ENCODE assay signal across 18 cellular contexts in the genomic region with DNA sequence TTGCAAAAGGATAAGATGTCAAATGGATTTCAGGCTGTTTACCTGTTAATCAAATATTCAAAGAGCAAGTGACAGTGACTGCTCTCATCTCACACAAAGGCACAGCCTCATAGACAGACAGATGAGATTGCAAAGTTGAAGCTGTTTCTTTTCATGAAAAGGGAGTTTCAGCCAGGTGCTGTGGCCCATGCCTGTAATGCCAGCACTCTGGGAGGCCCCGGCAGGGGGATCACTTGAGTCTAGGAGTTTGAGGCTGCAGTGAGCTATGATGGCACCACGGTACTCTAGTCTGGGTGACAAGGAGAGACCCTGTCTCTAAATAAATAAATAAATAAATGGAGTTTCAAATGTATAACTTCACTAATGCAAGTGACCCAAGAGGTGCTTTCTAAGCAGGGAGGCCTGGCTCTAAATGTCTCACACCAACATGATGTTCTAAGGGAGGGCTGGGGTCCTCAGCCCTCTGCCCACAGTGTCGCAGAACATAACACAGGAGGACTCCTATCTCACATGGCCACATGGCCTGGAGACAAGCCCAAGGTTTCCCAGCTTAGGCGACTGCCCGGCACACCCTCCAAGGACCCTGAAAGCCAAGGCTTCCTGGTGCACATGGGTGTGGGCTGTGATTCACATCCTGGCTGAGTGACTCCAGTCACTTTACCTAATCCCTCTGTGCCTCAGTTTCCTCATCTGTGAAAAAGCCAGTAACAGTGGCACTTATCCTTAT. TPM values are rescaled to one million over a fixed set of nuclear protein-coding genes. Genes with fewer than 3 reads are reported as not detected.
A peak's percentile ranks its signal among the peaks of the same experiment; 100 is the strongest.
DNase-seq lines count a peak whose midpoint lies in the region; ATAC-seq, FAIRE-seq and TF ChIP-seq lines count a peak whose summit lies in the region.
"Had no signal": no experiment of that assay in that cellular context is flagged by ENCODE, and none has a peak within 500 bp of the region (broad histone marks: within the 10 kb centered on the region; RNA-seq: fewer than 3 reads in every experiment).

No MANE protein-coding gene starts in this region.

- 0 out of 2 replicates have a peak, but pooled peaks cover 2% of the 10 kb centered on the region for H4K20me1 ChIP-seq in HepG2 (ENCODE audit: insufficient read depth, low read length)

- in situ Hi-C loops in HepG2 (cut with HindIII; ENCODE audit: extremely low pct_ligation_motif_present, low pct_unique_long_range_greater_than_20kb) (no loop called here), brain microvascular endothelial cell (cut with HindIII; ENCODE audit: low pct_ligation_motif_present, low sequenced_read_pairs) (no loop called here)

- TF ChIP-seq CTCF in HepG2 (CRISPR knock-in tag; IDR thresholded peaks at IDR 0.05) (no peak), brain microvascular endothelial cell (IDR thresholded peaks at IDR 0.05; ENCODE audit: low read depth, low read length, missing control alignments) (no peak)

- no peak overlapping the region for H3K4me2 ChIP-seq in HepG2 (ENCODE audit: low read depth, low read length)

- TF ChIP-seq POLR2A in HepG2 (IDR thresholded peaks at IDR 0.05; ENCODE audit: insufficient read depth in 1 of 2, low read depth in 2 of 2, low read length in 2 of 2): no peak

- TF ChIP-seq EP300 in HepG2 (IDR thresholded peaks at IDR 0.05; ENCODE audit: low read depth in 2 of 2, low read length in 2 of 2) (no peak), HepG2 (CRISPR knock-in tag; IDR thresholded peaks at IDR 0.05; ENCODE audit: borderline replicate concordance) (no peak)

- no peaks in the 10 kb centered on the region for H3K79me2 ChIP-seq in HepG2 (ENCODE audit: insufficient read depth, low read length)

- DNase-seq in NCI-H1694 treated with DMSO at 0.1 percent for 48 hours (lab: John Stamatoyannopoulos, UW) (peak; percentile 9), NCI-H1694 (lab: John Stamatoyannopoulos, UW) (no peak), HepG2 (ENCODE audit: low spot score) (no peak), brain microvascular endothelial cell (no peak)
- DNase-seq: DMS79 treated with DMSO at 0.1 percent for 48 hours, KG1, NCI-H187 treated with DMSO at 0.1 percent for 48 hours, NCI-H2171, NCI-H446, NCI-H69, OCI-M1, Right ventricle myocardium superior had no signal

- CTCF ChIA-PET in HepG2 (lab: Yijun Ruan, JAX; ENCODE audit: low intra/inter-chr PET ratio, low total read pairs): no interaction called here

- H3K4me1 ChIP-seq in HepG2 (ENCODE audit: insufficient read depth, low read length): no peaks in the 10 kb centered on the region

- H2AFZ ChIP-seq in HepG2 (ENCODE audit: low read length): no peak overlapping the region

- H3K27me3 ChIP-seq in layer of hippocampus (ENCODE audit: control insufficient read depth, insufficient read depth, low read length) (no peaks in the 10 kb centered on the region), HepG2 (ENCODE audit: control insufficient read depth in 1 of 2, insufficient read depth in 2 of 2, low read length in 2 of 2) (peaks cover 12 to 85% of the 10 kb centered on the region in 2 experiments), brain microvascular endothelial cell (replicated peaks) (peaks cover 9% of the 10 kb centered on the region)

- H3K27ac ChIP-seq in angular gyrus (ENCODE audit: low read depth, low read length) (peak overlapping the region; percentile 32), layer of hippocampus (ENCODE audit: low read depth, low read length) (peak overlapping the region; percentile 23), temporal lobe (ENCODE audit: low read depth, low read length) (peak overlapping the region; percentile 40), HepG2 (ENCODE audit: extremely low read length, insufficient read depth, low read length) (no peak overlapping the region), brain microvascular endothelial cell (no peak overlapping the region)
- H3K27ac ChIP-seq: 22Rv1, SK-N-MC had no signal

- H3K9ac ChIP-seq in HepG2 (ENCODE audit: insufficient read depth, low read depth, low read length): no peak overlapping the region

- intact Hi-C loops in HepG2 (cut with micrococcal nuclease; ENCODE audit: unreplicated experiment): no loop called here

- H3K9me3 ChIP-seq in HepG2 (ENCODE audit: low read length): no peaks in the 10 kb centered on the region

- WGBS in HepG2 (ENCODE audit: low lambda C conversion rate): 35% methylated on average over 4 of the region's 5 CpGs

- POLR2A ChIA-PET in HepG2 (lab: Yijun Ruan, JAX): no interaction called here

- no TSS peak for BruUV-seq in HepG2 (replicated peaks; lab: Mats Ljungman, UMichigan)

- H3K36me3 ChIP-seq in HepG2 (replicated peaks in 1 of 2; ENCODE audit: control insufficient read depth in 1 of 2, insufficient read depth in 2 of 2, low read length in 2 of 2) (no peaks in the 10 kb centered on the region), brain microvascular endothelial cell (replicated peaks) (no peaks in the 10 kb centered on the region)

- no peak for TF ChIP-seq RAD21 in HepG2 (CRISPR knock-in tag; IDR thresholded peaks at IDR 0.05)

- ATAC-seq in HepG2 (no peak), HG02840 (IDR thresholded peaks at IDR 0.05; ENCODE audit: low FRiP score, unreplicated experiment) (no peak)

- no peak for FAIRE-seq in HepG2 (lab: Jason Lieb, UNC)

- no peak overlapping the region for H3K4me3 ChIP-seq in HepG2 (replicated peaks in 1 of 3; ENCODE audit: insufficient read depth in 1 of 3, low read depth in 2 of 3, low read length in 3 of 3)
- no peak overlapping the region for H3K4me3 ChIP-seq in brain microvascular endothelial cell (ENCODE audit: low read depth, low read length)
- H3K4me3 ChIP-seq: SK-N-MC had no signal

TF ChIP-seq in HepG2, 621 proteins besides CTCF, POLR2A, EP300 and RAD21 (continues in another document):
- TF ChIP-seq, protein P1, sequence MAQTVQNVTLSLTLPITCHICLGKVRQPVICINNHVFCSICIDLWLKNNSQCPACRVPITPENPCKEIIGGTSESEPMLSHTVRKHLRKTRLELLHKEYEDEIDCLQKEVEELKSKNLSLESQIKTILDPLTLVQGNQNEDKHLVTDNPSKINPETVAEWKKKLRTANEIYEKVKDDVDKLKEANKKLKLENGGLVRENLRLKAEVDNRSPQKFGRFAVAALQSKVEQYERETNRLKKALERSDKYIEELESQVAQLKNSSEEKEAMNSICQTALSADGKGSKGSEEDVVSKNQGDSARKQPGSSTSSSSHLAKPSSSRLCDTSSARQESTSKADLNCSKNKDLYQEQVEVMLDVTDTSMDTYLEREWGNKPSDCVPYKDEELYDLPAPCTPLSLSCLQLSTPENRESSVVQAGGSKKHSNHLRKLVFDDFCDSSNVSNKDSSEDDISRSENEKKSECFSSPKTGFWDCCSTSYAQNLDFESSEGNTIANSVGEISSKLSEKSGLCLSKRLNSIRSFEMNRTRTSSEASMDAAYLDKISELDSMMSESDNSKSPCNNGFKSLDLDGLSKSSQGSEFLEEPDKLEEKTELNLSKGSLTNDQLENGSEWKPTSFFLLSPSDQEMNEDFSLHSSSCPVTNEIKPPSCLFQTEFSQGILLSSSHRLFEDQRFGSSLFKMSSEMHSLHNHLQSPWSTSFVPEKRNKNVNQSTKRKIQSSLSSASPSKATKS (CRISPR knock-in tag; IDR thresholded peaks at IDR 0.05): no peak
- TF ChIP-seq HOXD1 (CRISPR knock-in tag; IDR thresholded peaks at IDR 0.05) (no peak), TBX2 (CRISPR knock-in tag; IDR thresholded peaks at IDR 0.05; ENCODE audit: borderline replicate concordance) (no peak), SRY (CRISPR knock-in tag; IDR thresholded peaks at IDR 0.05) (no peak), SOX5 (CRISPR knock-in tag; IDR thresholded peaks at IDR 0.05; ENCODE audit: borderline replicate concordance) (no peak), ZFP1 (CRISPR knock-in tag; IDR thresholded peaks at IDR 0.05) (no peak), HMG20A (CRISPR knock-in tag; IDR thresholded peaks at IDR 0.05; ENCODE audit: borderline replicate concordance) (no peak), SNAI1 (CRISPR knock-in tag; IDR thresholded peaks at IDR 0.05; ENCODE audit: borderline replicate concordance) (no peak), MYC (CRISPR knock-in tag; IDR thresholded peaks at IDR 0.05; ENCODE audit: borderline replicate concordance) (no peak), HDAC1 (CRISPR knock-in tag; IDR thresholded peaks at IDR 0.05) (no peak), FOXK2 (IDR thresholded peaks at IDR 0.05) (no peak), ZNF205 (CRISPR knock-in tag; IDR thresholded peaks at IDR 0.05) (no peak)
- TF ChIP-seq, protein P2, sequence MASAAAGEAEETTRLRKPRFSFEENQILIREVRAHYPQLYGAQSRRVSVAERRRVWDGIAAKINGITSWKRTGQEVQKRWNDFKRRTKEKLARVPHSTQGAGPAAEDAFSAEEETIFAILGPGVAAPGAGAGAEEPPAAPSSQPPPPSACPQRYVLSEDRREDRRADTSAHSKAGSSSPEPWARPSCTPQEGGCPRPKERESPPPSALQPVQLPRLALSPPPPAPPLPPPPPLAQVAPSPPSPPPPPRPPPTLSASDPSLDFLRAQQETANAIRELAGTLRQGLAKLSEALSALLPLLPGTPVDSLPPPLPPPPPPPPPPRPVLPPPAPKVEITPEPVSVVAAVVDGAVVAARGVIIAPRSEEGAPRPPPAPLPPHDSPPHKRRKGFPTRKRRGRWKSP (CRISPR knock-in tag; IDR thresholded peaks at IDR 0.05): no peak

RNA-seq across cellular contexts. Expression of a gene that starts 26.8 kb away (rescaled TPM):
- total RNA-seq in temporal lobe (59.5 TPM), HepG2 (2016; rRNA removed; fragmentation: Illumina TruSeq; extraction: Trizol) (0.60 and 1.2 TPM in 2 replicates)
- total RNA-seq in HepG2 (2016; cell fraction: cytosol; rRNA removed; fragmentation: Illumina TruSeq; extraction: Trizol; ENCODE audit: low read depth): 0.18 and 0.30 TPM in 2 replicates
- 0.69 and 1.1 TPM in 2 replicates for total RNA-seq in HepG2 (2016; cell fraction: insoluble cytoplasmic fraction; rRNA removed; fragmentation: Illumina TruSeq; extraction: Trizol)
- 0.83 and 1.1 TPM in 2 replicates for total RNA-seq in HepG2 (2016; cell fraction: membrane; rRNA removed; fragmentation: Illumina TruSeq; extraction: Trizol)
- total RNA-seq in HepG2 (2016; cell fraction: nucleus; rRNA removed; fragmentation: Illumina TruSeq; extraction: Trizol): 0.53 and 0.78 TPM in 2 replicates
- 7.0 and 8.6 TPM in 2 replicates for polyA plus RNA-seq in HepG2 (2011; rRNA removed)
- 7.1 and 8.6 TPM in 2 replicates for polyA plus RNA-seq in HepG2 (2011; cell fraction: cytosol; rRNA removed)
- polyA plus RNA-seq in HepG2 (2011; cell fraction: nucleus; rRNA removed): 5.4 and 5.9 TPM in 2 replicates
- 2.1 and 2.2 TPM in 2 replicates for polyA plus RNA-seq in HepG2 (2012)
- polyA plus RNA-seq in HepG2 (2016; cell fraction: cytosol; fragmentation: Illumina TruSeq; extraction: Trizol; ENCODE audit: low read depth): 0.25 and 0.43 TPM in 2 replicates
- 2.3 TPM in 2 replicates for polyA plus RNA-seq in HepG2 (2016; cell fraction: insoluble cytoplasmic fraction; fragmentation: Illumina TruSeq; extraction: Trizol; ENCODE audit: low read depth)
- polyA plus RNA-seq in HepG2 (2016; cell fraction: membrane; fragmentation: Illumina TruSeq; extraction: Trizol; ENCODE audit: low read depth): 0.92 and 1.3 TPM in 2 replicates
- polyA plus RNA-seq in HepG2 (2016; cell fraction: nucleus; fragmentation: Illumina TruSeq; extraction: Trizol; ENCODE audit: insufficient read depth, low read depth): 2.0 and 2.3 TPM in 2 replicates
- polyA minus RNA-seq in HepG2 (2011; rRNA and poly(A)+ RNA removed; ENCODE audit: low replicate concordance): 0.07 and 17.8 TPM in 2 replicates
- 3.9 and 5.6 TPM in 2 replicates for polyA minus RNA-seq in HepG2 (2011; cell fraction: cytosol; rRNA and poly(A)+ RNA removed)
- 6.0 and 6.7 TPM in 2 replicates for polyA minus RNA-seq in HepG2 (2011; cell fraction: nucleus; rRNA and poly(A)+ RNA removed)

Comparison
In these comparisons a context has a peak if more than half of its experiments do, and no peak if none do; other contexts are left out.
1. H3K27ac ChIP-seq: peak in angular gyrus (single experiment), layer of hippocampus (single experiment) and temporal lobe (single experiment); none in HepG2 (single experiment) and brain microvascular endothelial cell (single experiment).
2. RNA of a gene that starts 26.8 kb away (total RNA-seq): 59.5 TPM in temporal lobe (single experiment); 0.18 to 1.2 TPM in HepG2; every median in the first group is over 10 times any median in the second.